8 cellular contexts compared by ENCODE assay signal in genomic region chr13:96080676-96081075, GRCh38. TPM values are rescaled to one million over a fixed set of nuclear protein-coding genes. Genes with fewer than 3 reads are reported as not detected.
"Had no signal": no experiment of that assay in that cellular context is flagged by ENCODE, and none has a peak within 500 bp of the region (broad histone marks: within the 10 kb centered on the region; RNA-seq: fewer than 3 reads in every experiment).

No MANE protein-coding gene starts in this region.

- ATAC-seq: GM23338, HCT116, K562 had no signal

- H3K27ac Mint-ChIP-seq: GM23338 had no signal

- H3K9me3 Mint-ChIP-seq: GM23338 had no signal

- H3K36me3 ChIP-seq: HAP-1 had no signal

- H3K4me1 ChIP-seq: HAP-1 had no signal

- H3K4me3 ChIP-seq: GM23338, HAP-1, K562 had no signal

- DNase-seq: H7, IMR-90 had no signal

- H3K4me3 Mint-ChIP-seq: GM23338 had no signal

- H3K9me3 ChIP-seq: HAP-1 had no signal

- H3K4me2 ChIP-seq: GM23338 had no signal

- FAIRE-seq: HTR-8/SVneo, K562 had no signal

RNA-seq across cellular contexts. Expression of gene HS6ST3, which starts 9.2 kb away (rescaled TPM):
- total RNA-seq: HT-29, IMR-90, K562 had no signal
- polyA plus RNA-seq: IMR-90, K562 had no signal
